In the genomic region with DNA sequence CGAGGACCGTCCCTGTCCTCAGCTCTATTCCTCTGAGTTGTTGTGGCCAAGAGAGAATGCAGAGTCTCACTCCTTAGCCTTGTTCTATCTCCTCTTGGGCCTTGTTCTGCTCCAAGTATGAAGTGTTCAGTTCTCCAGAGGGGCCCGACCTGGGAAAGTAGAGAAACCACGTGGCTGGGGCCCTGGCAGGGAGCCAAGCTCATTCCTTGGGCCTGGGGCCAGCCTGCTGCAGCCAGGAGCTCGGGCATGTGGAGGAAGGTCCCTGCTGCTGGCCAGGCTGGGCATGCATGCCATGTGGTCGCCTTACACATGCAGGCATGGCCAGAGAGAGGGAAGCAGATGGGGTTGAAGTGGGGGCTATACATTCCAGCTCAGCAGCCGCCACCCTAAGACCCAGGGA, we compare ENCODE assay signal across 10 cellular contexts.
DNase-seq lines count a peak whose midpoint lies in the region; ATAC-seq and TF ChIP-seq lines count a peak whose summit lies in the region.
"Had no signal": no experiment of that assay in that cellular context is flagged by ENCODE, and none has a peak within 500 bp of the region (broad histone marks: within the 10 kb centered on the region; RNA-seq: fewer than 3 reads in every experiment).

No MANE protein-coding gene starts in this region.

- TF ChIP-seq EP300 in Ishikawa (IDR thresholded peaks at IDR 0.05; ENCODE audit: borderline replicate concordance), result no peak

- no peak overlapping the region for H3K4me3 ChIP-seq in right atrium auricular region

- H3K27me3 ChIP-seq in right atrium auricular region, result no peaks in the 10 kb centered on the region

- no peak overlapping the region for H3K4me3 Mint-ChIP-seq in stimulated activated effector memory CD8-positive, alpha-beta T cell treated with anti-CD3 and anti-CD28 coated beads, Interleukin-12 subunit alpha, Interleukin-12 subunit beta, amount 100 ng/mL, for 72 hours
- H3K4me3 Mint-ChIP-seq: natural killer cell treated with Interleukin-12 subunit alpha and Interleukin-12 subunit beta and Interleukin-15 and Interleukin-18, amount 100 ng/mL, for 72 hours had no signal

- no peaks in the 10 kb centered on the region for H3K36me3 ChIP-seq in right atrium auricular region

- no peaks in the 10 kb centered on the region for H3K36me3 Mint-ChIP-seq in stimulated activated effector memory CD8-positive, alpha-beta T cell treated with anti-CD3 and anti-CD28 coated beads, Interleukin-12 subunit alpha, Interleukin-12 subunit beta, amount 100 ng/mL, for 72 hours
- H3K36me3 Mint-ChIP-seq: natural killer cell treated with Interleukin-12 subunit alpha and Interleukin-12 subunit beta and Interleukin-15 and Interleukin-18, amount 100 ng/mL, for 72 hours had no signal

- no peak for TF ChIP-seq CTCF in right atrium auricular region (IDR thresholded peaks at IDR 0.05)

- no peak for TF ChIP-seq RAD21 in Ishikawa (IDR thresholded peaks at IDR 0.05; ENCODE audit: low read depth)

- H3K4me1 Mint-ChIP-seq in stimulated activated effector memory CD8-positive, alpha-beta T cell treated with anti-CD3 and anti-CD28 coated beads, Interleukin-12 subunit alpha, Interleukin-12 subunit beta, amount 100 ng/mL, for 72 hours, result no peaks in the 10 kb centered on the region

- H3K27ac Mint-ChIP-seq in stimulated activated effector memory CD8-positive, alpha-beta T cell treated with anti-CD3 and anti-CD28 coated beads, Interleukin-12 subunit alpha, Interleukin-12 subunit beta, amount 100 ng/mL, for 72 hours, result peak overlapping the region; percentile 54
- H3K27ac Mint-ChIP-seq: natural killer cell treated with Interleukin-12 subunit alpha and Interleukin-12 subunit beta and Interleukin-15 and Interleukin-18, amount 100 ng/mL, for 72 hours had no signal

- H3K9me3 ChIP-seq in right atrium auricular region, result no peaks in the 10 kb centered on the region

- H3K4me1 ChIP-seq in right atrium auricular region, result peaks cover 0 to 39% of the 10 kb centered on the region in 2 donors

- peak; percentile 92 for DNase-seq in astrocyte of the hippocampus (ENCODE audit: low read depth, low spot score)
- DNase-seq in right atrium auricular region (ENCODE audit: low spot score), result no peak
- no peak for DNase-seq in stimulated activated effector memory CD8-positive, alpha-beta T cell treated with anti-CD3 and anti-CD28 coated beads, Interleukin-12 subunit alpha, Interleukin-12 subunit beta, amount 100 ng/mL, for 72 hours (ENCODE audit: low spot score in 2 of 2)
- no peak for DNase-seq in NOMO-1 (lab: John Stamatoyannopoulos, UW; ENCODE audit: unreplicated experiment in 2 of 2)
- DNase-seq in activated naive CD4-positive, alpha-beta T cell (lab: John Stamatoyannopoulos, UW), result no peak
- DNase-seq: Karpas-422 had no signal

- no peak for ATAC-seq in stimulated activated effector memory CD8-positive, alpha-beta T cell treated with anti-CD3 and anti-CD28 coated beads, Interleukin-12 subunit alpha, Interleukin-12 subunit beta, amount 100 ng/mL, for 72 hours
- ATAC-seq in GM21717 (IDR thresholded peaks at IDR 0.05; ENCODE audit: unreplicated experiment) (no peak), HG03442 (IDR thresholded peaks at IDR 0.05; ENCODE audit: unreplicated experiment) (no peak)
- ATAC-seq: natural killer cell treated with Interleukin-12 subunit alpha and Interleukin-12 subunit beta and Interleukin-15 and Interleukin-18, amount 100 ng/mL, for 72 hours had no signal

- H3K9me3 Mint-ChIP-seq in stimulated activated effector memory CD8-positive, alpha-beta T cell treated with anti-CD3 and anti-CD28 coated beads, Interleukin-12 subunit alpha, Interleukin-12 subunit beta, amount 100 ng/mL, for 72 hours, result no peaks in the 10 kb centered on the region
- H3K9me3 Mint-ChIP-seq: natural killer cell treated with Interleukin-12 subunit alpha and Interleukin-12 subunit beta and Interleukin-15 and Interleukin-18, amount 100 ng/mL, for 72 hours had no signal

- peak overlapping the region; percentile 15 to 44 for H3K27ac ChIP-seq in right atrium auricular region

TF ChIP-seq in Ishikawa, 13 proteins besides CTCF, POLR2A, EP300 and RAD21:
- TF ChIP-seq ZBTB7A (IDR thresholded peaks at IDR 0.05; ENCODE audit: low read depth) (no peak), NFIC (IDR thresholded peaks at IDR 0.05) (peak; percentile 78), YY1 (IDR thresholded peaks at IDR 0.05; ENCODE audit: low read depth) (no peak), FOXM1 (IDR thresholded peaks at IDR 0.05; ENCODE audit: borderline replicate concordance, low read depth) (no peak)
- TF ChIP-seq, protein P1, sequence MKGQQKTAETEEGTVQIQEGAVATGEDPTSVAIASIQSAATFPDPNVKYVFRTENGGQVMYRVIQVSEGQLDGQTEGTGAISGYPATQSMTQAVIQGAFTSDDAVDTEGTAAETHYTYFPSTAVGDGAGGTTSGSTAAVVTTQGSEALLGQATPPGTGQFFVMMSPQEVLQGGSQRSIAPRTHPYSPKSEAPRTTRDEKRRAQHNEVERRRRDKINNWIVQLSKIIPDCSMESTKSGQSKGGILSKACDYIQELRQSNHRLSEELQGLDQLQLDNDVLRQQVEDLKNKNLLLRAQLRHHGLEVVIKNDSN (IDR thresholded peaks at IDR 0.05), result peak; percentile 74
- TF ChIP-seq, protein P2, sequence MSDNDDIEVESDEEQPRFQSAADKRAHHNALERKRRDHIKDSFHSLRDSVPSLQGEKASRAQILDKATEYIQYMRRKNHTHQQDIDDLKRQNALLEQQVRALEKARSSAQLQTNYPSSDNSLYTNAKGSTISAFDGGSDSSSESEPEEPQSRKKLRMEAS (IDR thresholded peaks at IDR 0.05), result no peak
